15 cellular contexts compared by ENCODE assay signal in the genomic region with DNA sequence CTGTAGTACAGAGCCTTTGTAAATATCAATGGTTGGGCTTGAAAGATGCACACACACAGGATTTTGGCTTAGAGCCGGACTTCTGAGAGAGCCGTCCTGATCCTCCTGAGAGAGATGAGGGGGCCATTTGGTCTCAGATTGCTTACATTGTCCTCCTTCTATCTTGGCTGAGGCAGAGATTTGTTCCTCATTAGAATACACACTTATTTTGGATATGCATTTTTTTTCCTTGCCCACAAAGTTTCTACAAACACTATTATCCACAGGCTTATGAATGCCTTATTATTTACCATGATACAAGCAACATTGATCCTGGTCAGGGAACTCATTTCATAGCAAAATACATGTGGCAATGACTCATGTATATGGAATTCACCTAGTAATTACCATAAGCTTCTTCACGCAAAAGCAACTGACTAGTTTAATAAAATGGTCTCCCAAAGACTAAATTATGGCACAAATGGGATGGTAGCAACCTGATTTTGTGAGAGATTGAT.
DNase-seq lines count a peak whose midpoint lies in the region; ATAC-seq, FAIRE-seq and TF ChIP-seq lines count a peak whose summit lies in the region.
"Had no signal": no experiment of that assay in that cellular context is flagged by ENCODE, and none has a peak within 500 bp of the region (broad histone marks: within the 10 kb centered on the region; RNA-seq: fewer than 3 reads in every experiment).

No MANE protein-coding gene starts in this region.

- no peaks in the 10 kb centered on the region for H3K27me3 ChIP-seq in keratinocyte (ENCODE audit: control insufficient read depth, extremely low read depth, insufficient read depth, low read length)
- H3K27me3 ChIP-seq: upper lobe of right lung had no signal

- peak overlapping the region; percentile 40 for H3K4me2 ChIP-seq in keratinocyte (ENCODE audit: control insufficient read depth, extremely low read depth, insufficient read depth, low read depth, low read length)

- dilution Hi-C loops in keratinocyte (cut with MboI; ENCODE audit: extremely low pct_ligation_motif_present, low sequenced_read_pairs), result no loop called here

- H3K9me1 ChIP-seq in keratinocyte (ENCODE audit: control insufficient read depth, extremely low read depth, insufficient read depth, low read length), result no peaks in the 10 kb centered on the region

- no peaks in the 10 kb centered on the region for H3K36me3 ChIP-seq in keratinocyte (ENCODE audit: control insufficient read depth in 2 of 2, extremely low read depth in 1 of 2, insufficient read depth in 2 of 2, low read length in 2 of 2)
- H3K36me3 ChIP-seq: left ventricle myocardium inferior, upper lobe of right lung had no signal

- in situ Hi-C loops in astrocyte of the cerebellum (cut with HindIII; ENCODE audit: low sequenced_read_pairs), result no loop called here

- H4K20me1 ChIP-seq in keratinocyte (ENCODE audit: control insufficient read depth, extremely low read depth, insufficient read depth, low read length), result no peaks in the 10 kb centered on the region

- TF ChIP-seq CTCF in astrocyte of the cerebellum (IDR thresholded peaks at IDR 0.05; ENCODE audit: low read depth, low read length, missing control alignments), result no peak
- TF ChIP-seq CTCF in keratinocyte (optimal IDR thresholded peaks at IDR 0.05 in 1 of 3, IDR thresholded peaks at IDR 0.05 in 1 of 3, conservative IDR thresholded peaks at IDR 0.05 in 1 of 3; ENCODE audit: extremely low read depth in 1 of 3, insufficient read depth in 2 of 3, low read length in 3 of 3), result no peak

- peak overlapping the region; percentile 85 for H2AFZ ChIP-seq in keratinocyte (ENCODE audit: control insufficient read depth, low read length)
- H2AFZ ChIP-seq: parathyroid adenoma had no signal

- H3K4me1 ChIP-seq in keratinocyte (ENCODE audit: control insufficient read depth, extremely low read depth, insufficient read depth, low read length), result peaks cover 21% of the 10 kb centered on the region
- H3K4me1 ChIP-seq: parathyroid adenoma, upper lobe of right lung had no signal

- peak; percentile 69 for FAIRE-seq in keratinocyte (lab: Jason Lieb, UNC)
- FAIRE-seq: GM12892 had no signal

- DNase-seq in AG20443 (ENCODE audit: low spot score) (peak; percentile 11), HPDE6-E6E7 (ENCODE audit: extremely low spot score) (peak; percentile 15), astrocyte of the cerebellum (ENCODE audit: low read depth) (peak; percentile 91), keratinocyte (ENCODE audit: low read depth, low spot score) (peak; percentile 41), NCI-H2029 (lab: John Stamatoyannopoulos, UW) (no peak)
- DNase-seq: activated CD8-positive, alpha-beta memory T cell treated with anti-CD3 and anti-CD28 coated beads, Interleukin-2, amount 10 ng/mL, durations not matched to agents 7 days and 5 days; amygdala; left ventricle myocardium inferior; NCI-H526; upper lobe of right lung had no signal

- no peak overlapping the region for H3K4me3 ChIP-seq in astrocyte of the cerebellum (ENCODE audit: low read depth, low read length)
- H3K4me3 ChIP-seq in keratinocyte (ENCODE audit: control insufficient read depth in 2 of 3, extremely low read depth in 1 of 3, insufficient read depth in 2 of 3, low read depth in 1 of 3, low read length in 3 of 3), result no peak overlapping the region
- H3K4me3 ChIP-seq: left ventricle myocardium inferior, upper lobe of right lung had no signal

- no peak overlapping the region for H3K9ac ChIP-seq in keratinocyte (ENCODE audit: control insufficient read depth, extremely low read depth, insufficient read depth, low read length)
- H3K9ac ChIP-seq: parathyroid adenoma had no signal

- no peaks in the 10 kb centered on the region for H3K79me2 ChIP-seq in keratinocyte (ENCODE audit: control insufficient read depth, insufficient read depth, low read length)
- H3K79me2 ChIP-seq: parathyroid adenoma had no signal

- no peaks in the 10 kb centered on the region for H3K9me3 ChIP-seq in keratinocyte (ENCODE audit: control insufficient read depth, low read depth, low read length)
- H3K9me3 ChIP-seq: left ventricle myocardium inferior, upper lobe of right lung had no signal

- peak overlapping the region; percentile 6 for H3K27ac ChIP-seq in keratinocyte (ENCODE audit: control insufficient read depth, insufficient read depth, low read length)
- H3K27ac ChIP-seq: left ventricle myocardium inferior, parathyroid adenoma, upper lobe of right lung had no signal

- ATAC-seq in HG03439 (IDR thresholded peaks at IDR 0.05; ENCODE audit: unreplicated experiment) (no peak), GM21576 (IDR thresholded peaks at IDR 0.05; ENCODE audit: unreplicated experiment) (no peak), HG03521 (IDR thresholded peaks at IDR 0.05; ENCODE audit: unreplicated experiment) (no peak)
- ATAC-seq: activated CD8-positive, alpha-beta memory T cell treated with anti-CD3 and anti-CD28 coated beads, Interleukin-2, amount 10 ng/mL, durations not matched to agents 7 days and 5 days; upper lobe of right lung had no signal
